8 cellular contexts compared by ENCODE assay signal in the genomic region with DNA sequence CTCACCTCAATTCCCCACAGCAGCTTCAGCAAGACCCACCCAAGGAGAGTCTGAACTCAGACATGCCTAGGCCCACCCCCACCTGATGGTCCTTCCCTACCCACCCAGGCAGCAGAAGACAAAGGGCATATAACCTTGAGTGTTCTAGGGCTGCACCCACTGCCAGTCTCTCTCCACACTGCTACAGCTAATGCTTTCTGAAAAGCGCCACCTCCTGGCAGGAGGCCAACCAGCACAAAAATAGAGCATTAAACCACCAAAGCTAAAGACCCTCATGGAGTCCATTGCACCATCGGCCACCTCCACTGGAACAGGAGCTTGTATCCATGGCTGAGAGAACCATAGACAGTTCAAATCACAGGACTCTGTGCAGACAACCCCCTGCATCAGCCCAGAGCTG. TPM values are rescaled to one million over a fixed set of nuclear protein-coding genes. Genes with fewer than 3 reads are reported as not detected.
DNase-seq lines count a peak whose midpoint lies in the region; TF ChIP-seq lines count a peak whose summit lies in the region.

No MANE protein-coding gene starts in this region.

- H3K27ac ChIP-seq in OCI-LY3 (ENCODE audit: low read length), result no peak overlapping the region

- DNase-seq in GM10248 (ENCODE audit: extremely low spot score), result no peak
- peak; percentile 44 for DNase-seq in activated T-helper 2 cell treated with anti-CD3 and anti-CD28 coated beads, Interferon-gamma antibody, Interleukin-2, Interleukin-4, amounts not matched to agents 10 μg/mL and 5 μg/mL and 100 μg/mL, durations not matched to agents 14 hours and 24 hours and 36 hours (ENCODE audit: low spot score)
- DNase-seq in progenitor cell of endocrine pancreas (ENCODE audit: low spot score, unreplicated experiment), result no peak
- DNase-seq in NCI-H510A treated with DMSO at 0.1 percent for 48 hours (lab: John Stamatoyannopoulos, UW), result no peak
- DNase-seq in D341Med (ENCODE audit: low spot score), result no peak
- DNase-seq in superior temporal gyrus (ENCODE audit: extremely low spot score), result no peak
- DNase-seq in glomerular visceral epithelial cell (ENCODE audit: extremely low spot score), result no peak

- peaks cover 4% of the 10 kb centered on the region; the same call in 1 of the 2 replicates for H3K9me3 ChIP-seq in OCI-LY3 (ENCODE audit: insufficient read depth, low read length)

- H3K79me2 ChIP-seq in OCI-LY3 (ENCODE audit: low read length), result no peaks in the 10 kb centered on the region

- no peak overlapping the region for H3K4me3 Mint-ChIP-seq in activated T-helper 2 cell treated with anti-CD3 and anti-CD28 coated beads, Interferon-gamma antibody, Interleukin-2, Interleukin-4, amounts not matched to agents 10 μg/mL and 5 μg/mL and 100 μg/mL, durations not matched to agents 14 hours and 24 hours and 36 hours (ENCODE audit: low read depth)
- H3K4me3 Mint-ChIP-seq in progenitor cell of endocrine pancreas (ENCODE audit: low read depth), result no peak overlapping the region

- H3K4me1 ChIP-seq in OCI-LY3 (ENCODE audit: low read length), result no peaks in the 10 kb centered on the region

- H3K9me3 Mint-ChIP-seq in activated T-helper 2 cell treated with anti-CD3 and anti-CD28 coated beads, Interferon-gamma antibody, Interleukin-2, Interleukin-4, amounts not matched to agents 10 μg/mL and 5 μg/mL and 100 μg/mL, durations not matched to agents 14 hours and 24 hours and 36 hours, result peaks cover 8% of the 10 kb centered on the region
- H3K9me3 Mint-ChIP-seq in progenitor cell of endocrine pancreas (ENCODE audit: low read depth), result peaks cover 23% of the 10 kb centered on the region

- intact Hi-C loops in activated T-helper 2 cell treated with anti-CD3 and anti-CD28 coated beads, Interferon-gamma antibody, Interleukin-2, Interleukin-4, amounts not matched to agents 10 μg/mL and 5 μg/mL and 100 μg/mL, durations not matched to agents 14 hours and 24 hours and 36 hours (cut with micrococcal nuclease), result loop anchor here (1.0 kb wide), 1 partner anchor 37 kb away; no protein-coding TSS in a partner anchor

- 0 out of 2 replicates have a peak overlapping the region, but pooled peaks have one; percentile 20 for H3K4me2 ChIP-seq in OCI-LY3 (ENCODE audit: low read length)

- H4K20me1 ChIP-seq in OCI-LY3 (ENCODE audit: insufficient read depth, low read length), result no peaks in the 10 kb centered on the region

- TF ChIP-seq CTCF in GM10248 (IDR thresholded peaks at IDR 0.05; ENCODE audit: control extremely low read depth, extremely low read depth, low read depth, missing control alignments) (peak; percentile 54), OCI-LY3 (IDR thresholded peaks at IDR 0.05; ENCODE audit: low read depth, low read length) (peak; percentile 49), progenitor cell of endocrine pancreas (IDR thresholded peaks at IDR 0.05; ENCODE audit: unreplicated experiment) (peak; percentile 41)

- H3K4me1 Mint-ChIP-seq in activated T-helper 2 cell treated with anti-CD3 and anti-CD28 coated beads, Interferon-gamma antibody, Interleukin-2, Interleukin-4, amounts not matched to agents 10 μg/mL and 5 μg/mL and 100 μg/mL, durations not matched to agents 14 hours and 24 hours and 36 hours (ENCODE audit: low read depth), result peaks cover 6% of the 10 kb centered on the region
- H3K4me1 Mint-ChIP-seq in progenitor cell of endocrine pancreas (ENCODE audit: low read depth), result no peaks in the 10 kb centered on the region

- POLR2A ChIA-PET in GM10248 (lab: Yijun Ruan, JAX), result no interaction called here

- H3K36me3 Mint-ChIP-seq in activated T-helper 2 cell treated with anti-CD3 and anti-CD28 coated beads, Interferon-gamma antibody, Interleukin-2, Interleukin-4, amounts not matched to agents 10 μg/mL and 5 μg/mL and 100 μg/mL, durations not matched to agents 14 hours and 24 hours and 36 hours (ENCODE audit: low read depth), result peaks cover 2% of the 10 kb centered on the region
- peaks cover 4% of the 10 kb centered on the region for H3K36me3 Mint-ChIP-seq in progenitor cell of endocrine pancreas (ENCODE audit: insufficient read depth)

- no peak overlapping the region for H3K27ac Mint-ChIP-seq in activated T-helper 2 cell treated with anti-CD3 and anti-CD28 coated beads, Interferon-gamma antibody, Interleukin-2, Interleukin-4, amounts not matched to agents 10 μg/mL and 5 μg/mL and 100 μg/mL, durations not matched to agents 14 hours and 24 hours and 36 hours
- no peak overlapping the region for H3K27ac Mint-ChIP-seq in progenitor cell of endocrine pancreas

- H3K27me3 ChIP-seq in OCI-LY3 (ENCODE audit: low read depth, low read length), result no peaks in the 10 kb centered on the region

- peaks cover 46% of the 10 kb centered on the region for H3K27me3 Mint-ChIP-seq in activated T-helper 2 cell treated with anti-CD3 and anti-CD28 coated beads, Interferon-gamma antibody, Interleukin-2, Interleukin-4, amounts not matched to agents 10 μg/mL and 5 μg/mL and 100 μg/mL, durations not matched to agents 14 hours and 24 hours and 36 hours (ENCODE audit: low read depth)
- no peaks in the 10 kb centered on the region for H3K27me3 Mint-ChIP-seq in progenitor cell of endocrine pancreas

- CTCF ChIA-PET in GM10248 (lab: Yijun Ruan, JAX), result interaction anchor here (0.7 to 5.3 kb wide), 30 partner anchors 10 to 352 kb away, joined by 3 to 73 read pairs (median 4); a partner anchor contains a TSS

- peak overlapping the region; percentile 45; the same call in 1 of the 2 replicates for H2AFZ ChIP-seq in OCI-LY3 (ENCODE audit: low read depth, low read length)

- no peak overlapping the region for H3K9ac ChIP-seq in OCI-LY3 (ENCODE audit: low read length)

- H3K36me3 ChIP-seq in OCI-LY3 (replicated peaks; ENCODE audit: low read depth, low read length), result no peaks in the 10 kb centered on the region

- H3K4me3 ChIP-seq in OCI-LY3 (ENCODE audit: low read length), result no peak overlapping the region

RNA-seq across cellular contexts. Expression of a gene that starts 11.3 kb away (rescaled TPM):
- 11.0 and 13.0 TPM in 2 replicates for total RNA-seq in activated T-helper 2 cell treated with anti-CD3 and anti-CD28 coated beads, Interferon-gamma antibody, Interleukin-2, Interleukin-4, amounts not matched to agents 10 μg/mL and 5 μg/mL and 100 μg/mL, durations not matched to agents 14 hours and 24 hours and 36 hours
- 10.5 and 11.5 TPM in 2 replicates for total RNA-seq in progenitor cell of endocrine pancreas

RNA-seq across cellular contexts. Expression of a gene that starts 46.7 kb away (rescaled TPM):
- not detected in 2 replicates for total RNA-seq in activated T-helper 2 cell treated with anti-CD3 and anti-CD28 coated beads, Interferon-gamma antibody, Interleukin-2, Interleukin-4, amounts not matched to agents 10 μg/mL and 5 μg/mL and 100 μg/mL, durations not matched to agents 14 hours and 24 hours and 36 hours
- not detected in 2 replicates for total RNA-seq in progenitor cell of endocrine pancreas
